Comparison of ENCODE assay signal across 8 cellular contexts in genomic region chr5:77852068-77852513, GRCh38.
DNase-seq lines count a peak whose midpoint lies in the region; ATAC-seq, FAIRE-seq and TF ChIP-seq lines count a peak whose summit lies in the region.

No MANE protein-coding gene starts in this region.

- TF ChIP-seq EP300 in stomach (IDR thresholded peaks at IDR 0.05), result no peak

- peaks cover 3% of the 10 kb centered on the region; the same call in 1 of the 2 replicates for H3K4me1 ChIP-seq in HEK293 (ENCODE audit: control insufficient read depth, insufficient read depth, low read length)
- peaks cover 4 to 6% of the 10 kb centered on the region in 2 donors for H3K4me1 ChIP-seq in kidney (ENCODE audit: control insufficient read depth in 1 of 2, insufficient read depth in 1 of 2, low read depth in 1 of 2, low read length in 2 of 2)
- H3K4me1 ChIP-seq in stomach, result peaks cover 8 to 25% (median 18%) of the 10 kb centered on the region in 4 donors

- H3K4me3 Mint-ChIP-seq in activated naive CD8-positive, alpha-beta T cell treated with anti-CD3 and anti-CD28 coated beads, Interleukin-2, amount 10 ng/mL, durations not matched to agents 7 days and 5 days, result peak overlapping the region; percentile 75

- no peaks in the 10 kb centered on the region for H3K36me3 Mint-ChIP-seq in activated naive CD8-positive, alpha-beta T cell treated with anti-CD3 and anti-CD28 coated beads, Interleukin-2, amount 10 ng/mL, durations not matched to agents 7 days and 5 days

- peak overlapping the region in 1 of 2 donors; percentile 15 for H3K9ac ChIP-seq in kidney (ENCODE audit: low read length in 2 of 2)

- FAIRE-seq in kidney (lab: Jason Lieb, UNC), result no peak

- H3K27ac ChIP-seq in HEK293 (ENCODE audit: extremely low read depth, low read depth, low read length) (peak overlapping the region; percentile 50; the same call in 1 of the 2 replicates), kidney (ENCODE audit: low read depth in 2 of 2, low read length in 2 of 2) (no peak overlapping the region), stomach (peak overlapping the region in 1 of 5 donors; percentile 0)

- H3K27me3 ChIP-seq in stomach, result peaks cover 0 to 58% (median 33%) of the 10 kb centered on the region in 3 donors

- H3K4me1 Mint-ChIP-seq in activated naive CD8-positive, alpha-beta T cell treated with anti-CD3 and anti-CD28 coated beads, Interleukin-2, amount 10 ng/mL, durations not matched to agents 7 days and 5 days, result peaks cover 14% of the 10 kb centered on the region

- TF ChIP-seq CTCF in HEK293 (tag by site-specific recombination; IDR thresholded peaks at IDR 0.05) (no peak), kidney (IDR thresholded peaks at IDR 0.05; ENCODE audit: borderline replicate concordance, extremely low read depth, insufficient read depth) (no peak), stomach (IDR thresholded peaks at IDR 0.05) (no peak)

- CTCF ChIA-PET in HEK293 (lab: Yijun Ruan, JAX), result interaction anchor here (0.7 kb wide), 1 partner anchor 142 kb away, joined by 3 read pairs; no protein-coding TSS in a partner anchor

- no peaks in the 10 kb centered on the region for H3K9me3 Mint-ChIP-seq in activated naive CD8-positive, alpha-beta T cell treated with anti-CD3 and anti-CD28 coated beads, Interleukin-2, amount 10 ng/mL, durations not matched to agents 7 days and 5 days

- intact Hi-C loops in kidney (cut with DNase I) (no loop called here), stomach (cut with DNase I; ENCODE audit: low total_unique reads) (no loop called here)

- POLR2A ChIA-PET in HEK293 (lab: Yijun Ruan, JAX), result no interaction called here
- POLR2A ChIA-PET in activated naive CD8-positive, alpha-beta T cell treated with anti-CD3 and anti-CD28 coated beads, Interleukin-2, amount 10 ng/mL, durations not matched to agents 7 days and 5 days (lab: Charles Lee), result no interaction called here

- whole genome bisulfite sequencing in stomach, 5 donors, result 3 to 8% (median 6%) methylated on average over 13 of the region's 13 CpGs

- H3K27ac Mint-ChIP-seq in activated naive CD8-positive, alpha-beta T cell treated with anti-CD3 and anti-CD28 coated beads, Interleukin-2, amount 10 ng/mL, durations not matched to agents 7 days and 5 days, result no peak overlapping the region

- H3K36me3 ChIP-seq in HEK293 (ENCODE audit: control insufficient read depth in 2 of 2, insufficient read depth in 1 of 2, low read length in 2 of 2) (no peaks in the 10 kb centered on the region), kidney (ENCODE audit: control insufficient read depth in 1 of 2, insufficient read depth in 2 of 2, low read length in 2 of 2) (no peaks in the 10 kb centered on the region), stomach (no peaks in the 10 kb centered on the region)

- no peak for DNase-seq in activated naive CD8-positive, alpha-beta T cell treated with anti-CD3 and anti-CD28 coated beads, Interleukin-2, amount 10 ng/mL, durations not matched to agents 7 days and 5 days
- DNase-seq in kidney, result no peak
- DNase-seq in stomach, result no peak
- DNase-seq in iPS-NIHi7 (ENCODE audit: extremely low spot score), result no peak
- no peak for DNase-seq in NCI-H748 (lab: John Stamatoyannopoulos, UW; ENCODE audit: unreplicated experiment)
- no peak for DNase-seq in 8988T
- no peak for DNase-seq in SKM-1 (lab: John Stamatoyannopoulos, UW; ENCODE audit: unreplicated experiment)

- ATAC-seq in activated naive CD8-positive, alpha-beta T cell treated with anti-CD3 and anti-CD28 coated beads, Interleukin-2, amount 10 ng/mL, durations not matched to agents 7 days and 5 days (ENCODE audit: low read depth), result no peak

- H3K27me3 Mint-ChIP-seq in activated naive CD8-positive, alpha-beta T cell treated with anti-CD3 and anti-CD28 coated beads, Interleukin-2, amount 10 ng/mL, durations not matched to agents 7 days and 5 days, result peaks cover 10% of the 10 kb centered on the region

- H3K9me3 ChIP-seq in HEK293 (ENCODE audit: control insufficient read depth, insufficient read depth, low read depth, low read length), result no peaks in the 10 kb centered on the region
- no peaks in the 10 kb centered on the region for H3K9me3 ChIP-seq in kidney (ENCODE audit: control insufficient read depth in 1 of 2, low read length in 2 of 2)
- no peaks in the 10 kb centered on the region for H3K9me3 ChIP-seq in stomach

- no peak for TF ChIP-seq POLR2A in stomach (IDR thresholded peaks at IDR 0.05)

- peak overlapping the region; percentile 41 for H3K4me3 ChIP-seq in HEK293 (ENCODE audit: low read depth, low read length)
- peak overlapping the region; percentile 69 to 83 for H3K4me3 ChIP-seq in kidney (ENCODE audit: low read length in 2 of 2)
- peak overlapping the region; percentile 49 to 63 (median 54) for H3K4me3 ChIP-seq in stomach

TF ChIP-seq in HEK293, 187 proteins besides CTCF, POLR2A, EP300 and RAD21:
- no peak for TF ChIP-seq KLF16 (tag by site-specific recombination; IDR thresholded peaks at IDR 0.05)
- TF ChIP-seq ZNF549 (tag by site-specific recombination; IDR thresholded peaks at IDR 0.05), result 0 out of 2 replicates have a peak, but pooled peaks have one; percentile 57
